Comparison of ENCODE assay signal across 1 cellular context in genomic region chr9:18821794-18822193, GRCh38.
TF ChIP-seq lines count a peak whose summit lies in the region.

No MANE protein-coding gene starts in this region.

TF ChIP-seq in GM23338, 12 proteins besides CTCF, POLR2A, EP300 and RAD21 (continued from another document):
- no peak for TF ChIP-seq ZNF462 (CRISPR knock-in tag; IDR thresholded peaks at IDR 0.05)
- no peak for TF ChIP-seq NANOG (IDR thresholded peaks at IDR 0.05; ENCODE audit: borderline replicate concordance)
- TF ChIP-seq CREB1 (CRISPR knock-in tag; IDR thresholded peaks at IDR 0.05; ENCODE audit: low read depth): no peak
- no peak for TF ChIP-seq STAT1 (IDR thresholded peaks at IDR 0.05; ENCODE audit: unreplicated experiment)
- TF ChIP-seq ZNF331 (CRISPR knock-in tag; IDR thresholded peaks at IDR 0.05; ENCODE audit: low read depth): no peak
- no peak for TF ChIP-seq EZH2 (IDR thresholded peaks at IDR 0.05; ENCODE audit: low read depth, unreplicated experiment)
